ENCODE assay signal across 8 cellular contexts in the genomic region with DNA sequence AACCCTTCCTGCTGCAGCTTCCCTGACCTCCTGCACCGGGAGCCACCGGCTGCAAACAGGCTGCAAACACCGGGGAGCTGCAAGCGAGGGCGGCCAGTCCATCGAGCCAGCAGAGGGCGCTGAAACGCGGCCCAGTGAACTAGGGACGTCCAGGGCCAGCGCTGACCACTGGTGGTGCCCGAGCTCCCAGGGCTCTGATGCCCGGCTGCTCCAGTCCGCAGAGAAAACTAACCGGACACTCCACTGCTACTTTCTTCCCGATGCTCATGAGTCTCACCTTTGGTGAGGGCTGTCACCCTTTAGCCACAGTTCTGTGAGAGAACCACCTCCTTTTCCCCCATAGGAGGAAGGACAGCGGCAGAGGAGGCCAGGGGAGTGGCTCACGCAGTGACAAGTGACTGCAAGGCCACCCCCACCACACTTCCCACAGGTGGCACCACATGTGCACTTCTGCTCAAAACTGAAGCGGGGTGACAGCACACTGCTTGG.
DNase-seq lines count a peak whose midpoint lies in the region; ATAC-seq and TF ChIP-seq lines count a peak whose summit lies in the region.

No MANE protein-coding gene starts in this region.

- H3K9me3 Mint-ChIP-seq in activated CD8-positive, alpha-beta T cell treated with anti-CD3 and anti-CD28 coated beads for 36 hours, result no peaks in the 10 kb centered on the region

- peak; percentile 72 for DNase-seq in GM13976 (ENCODE audit: low spot score)
- DNase-seq in NCI-H69 (lab: John Stamatoyannopoulos, UW), result peak; percentile 63
- DNase-seq in activated CD8-positive, alpha-beta T cell treated with anti-CD3 and anti-CD28 coated beads for 36 hours, result peak; percentile 66
- DNase-seq in effector CD8-positive, alpha-beta T cell (lab: John Stamatoyannopoulos, UW), result peak; percentile 20
- peak; percentile 87 for DNase-seq in lung (ENCODE audit: low spot score)
- DNase-seq in stimulated activated CD4-positive, alpha-beta T cell treated with anti-CD3 and anti-CD28 coated beads, TNF-alpha, amount 100 ng/mL, for 24 hours (ENCODE audit: low read depth in 3 of 3), result peak in 2 of 3 experiments; percentile 2 to 47
- no peak for DNase-seq in DMS79 (lab: John Stamatoyannopoulos, UW)

- CTCF ChIA-PET in activated CD8-positive, alpha-beta T cell treated with anti-CD3 and anti-CD28 coated beads for 36 hours (lab: Charles Lee), result interaction anchor here (0.7 to 4.8 kb wide), 23 partner anchors 9 to 421 kb away, joined by 3 to 37 read pairs (median 4); partner anchors contain the start of gene LNX2

- no peaks in the 10 kb centered on the region for H3K36me3 ChIP-seq in lung (ENCODE audit: control insufficient read depth in 2 of 2, insufficient read depth in 2 of 2, low read length in 2 of 2)

- no peak overlapping the region for H3K4me3 ChIP-seq in lung

- H3K36me3 Mint-ChIP-seq in activated CD8-positive, alpha-beta T cell treated with anti-CD3 and anti-CD28 coated beads for 36 hours (ENCODE audit: low read depth), result no peaks in the 10 kb centered on the region

- no peak overlapping the region for H3K27ac ChIP-seq in lung (ENCODE audit: low read depth in 1 of 2, low read length in 1 of 2)

- WGBS in lung, 2 donors, result 7 to 10% methylated on average over 19 of the region's 19 CpGs

- H3K27ac Mint-ChIP-seq in activated CD8-positive, alpha-beta T cell treated with anti-CD3 and anti-CD28 coated beads for 36 hours, result no peak overlapping the region

- H3K9me3 ChIP-seq in lung (ENCODE audit: control insufficient read depth in 2 of 2, insufficient read depth in 1 of 2, low read length in 1 of 2), result peaks cover 0 to 6% of the 10 kb centered on the region in 2 donors

- no peaks in the 10 kb centered on the region for H3K27me3 ChIP-seq in lung (ENCODE audit: control insufficient read depth, insufficient read depth)

- H3K4me1 Mint-ChIP-seq in activated CD8-positive, alpha-beta T cell treated with anti-CD3 and anti-CD28 coated beads for 36 hours (ENCODE audit: low read depth), result peaks cover 7% of the 10 kb centered on the region

- H3K27me3 Mint-ChIP-seq in activated CD8-positive, alpha-beta T cell treated with anti-CD3 and anti-CD28 coated beads for 36 hours, result peaks cover 2% of the 10 kb centered on the region

- peaks cover 0 to 4% of the 10 kb centered on the region in 2 donors for H3K4me1 ChIP-seq in lung (ENCODE audit: control insufficient read depth in 2 of 2, insufficient read depth in 2 of 2, low read length in 2 of 2)

- no peak overlapping the region for H3K4me3 Mint-ChIP-seq in activated CD8-positive, alpha-beta T cell treated with anti-CD3 and anti-CD28 coated beads for 36 hours

- intact Hi-C loops in activated CD8-positive, alpha-beta T cell treated with anti-CD3 and anti-CD28 coated beads for 36 hours (cut with micrococcal nuclease), result loop anchor here (2.0 kb wide), 1 partner anchor 294 kb away; no protein-coding TSS in a partner anchor

- POLR2A ChIA-PET in activated CD8-positive, alpha-beta T cell treated with anti-CD3 and anti-CD28 coated beads for 36 hours (lab: Charles Lee), result no interaction called here

- in situ Hi-C loops in GM13976 (cut with MboI; ENCODE audit: low sequenced_read_pairs, unreplicated experiment), result no loop called here

- peak; percentile 82 for ATAC-seq in activated CD8-positive, alpha-beta T cell treated with anti-CD3 and anti-CD28 coated beads for 36 hours
- peak; percentile 76 for ATAC-seq in lung (ENCODE audit: insufficient read depth, low FRiP score)
- ATAC-seq in HG03025 (IDR thresholded peaks at IDR 0.05; ENCODE audit: low FRiP score, unreplicated experiment), result no peak

- TF ChIP-seq CTCF in GM13976 (IDR thresholded peaks at IDR 0.05; ENCODE audit: borderline replicate concordance, control extremely low read depth, extremely low read depth, insufficient read depth, missing control alignments) (peak; percentile 90), lung (IDR thresholded peaks at IDR 0.05; ENCODE audit: control extremely low read depth, extremely low read depth) (peak; percentile 87)
- peak; percentile 90 for TF ChIP-seq CTCF in activated CD8-positive, alpha-beta T cell treated with anti-CD3 and anti-CD28 coated beads for 36 hours (IDR thresholded peaks at IDR 0.05)
